In genomic region chr6:43945778-43946100, GRCh38 we compare ENCODE assay signal across 17 cellular contexts.
"Had no signal": no experiment of that assay in that cellular context is flagged by ENCODE, and none has a peak within 500 bp of the region (broad histone marks: within the 10 kb centered on the region; RNA-seq: fewer than 3 reads in every experiment).

No MANE protein-coding gene starts in this region.

- H3K27ac Mint-ChIP-seq: activated naive CD8-positive, alpha-beta T cell; brain; nephron; stimulated activated naive B cell treated with anti-CD40 and anti-IgM and Interleukin-4, amounts not matched to agents 10 μg/mL and 1 μg/mL and 100 μg/mL, for 72 hours had no signal

- H3K4me3 Mint-ChIP-seq: activated naive CD8-positive, alpha-beta T cell; activated T-cell treated with anti-CD3 and anti-CD28 coated beads, Interleukin-2, amount 50 U/mL, for 4 hours; brain; nephron; stimulated activated naive B cell treated with anti-CD40 and anti-IgM and Interleukin-4, amounts not matched to agents 10 μg/mL and 1 μg/mL and 100 μg/mL, for 72 hours had no signal

- H3K27me3 Mint-ChIP-seq: activated naive CD8-positive, alpha-beta T cell; stimulated activated naive B cell treated with anti-CD40 and anti-IgM and Interleukin-4, amounts not matched to agents 10 μg/mL and 1 μg/mL and 100 μg/mL, for 72 hours had no signal

- ATAC-seq: activated CD4-positive, CD25-positive, alpha-beta regulatory T cell treated with anti-CD3 and anti-CD28 coated beads, Interleukin-2, amount 50 U/mL, for 24 hours; activated T-cell treated with anti-CD3 and anti-CD28 coated beads, Interleukin-2, amount 50 U/mL, for 4 hours; left ventricle myocardium superior; stimulated activated naive B cell treated with anti-CD40 and anti-IgM and Interleukin-4, amounts not matched to agents 10 μg/mL and 1 μg/mL and 100 μg/mL, for 72 hours had no signal

- H3K4me1 Mint-ChIP-seq: stimulated activated naive B cell treated with anti-CD40 and anti-IgM and Interleukin-4, amounts not matched to agents 10 μg/mL and 1 μg/mL and 100 μg/mL, for 72 hours had no signal

- H3K36me3 Mint-ChIP-seq: brain had no signal

- DNase-seq: activated effector memory CD4-positive, alpha-beta T cell treated with anti-CD3 and anti-CD28 coated beads, Interleukin-2, amount 50 U/mL, for 16 hours; activated T-cell treated with anti-CD3 and anti-CD28 coated beads, Interleukin-2, amount 50 U/mL, for 4 hours; central memory CD4-positive, alpha-beta T cell; colonic mucosa; esophagus squamous epithelium; kidney; left ventricle myocardium superior; mesenchymal stem cell; nucleus accumbens; retina; stimulated activated CD4-positive, alpha-beta T cell treated with anti-CD3 and anti-CD28 coated beads, Interleukin-4, amount 100 ng/mL, for 1 hour; stimulated activated naive B cell treated with anti-CD40 and anti-IgM and Interleukin-4, amounts not matched to agents 10 μg/mL and 1 μg/mL and 100 μg/mL, for 72 hours; tibial artery had no signal
